ENCODE assay signal across 1 cellular context in the genomic region with DNA sequence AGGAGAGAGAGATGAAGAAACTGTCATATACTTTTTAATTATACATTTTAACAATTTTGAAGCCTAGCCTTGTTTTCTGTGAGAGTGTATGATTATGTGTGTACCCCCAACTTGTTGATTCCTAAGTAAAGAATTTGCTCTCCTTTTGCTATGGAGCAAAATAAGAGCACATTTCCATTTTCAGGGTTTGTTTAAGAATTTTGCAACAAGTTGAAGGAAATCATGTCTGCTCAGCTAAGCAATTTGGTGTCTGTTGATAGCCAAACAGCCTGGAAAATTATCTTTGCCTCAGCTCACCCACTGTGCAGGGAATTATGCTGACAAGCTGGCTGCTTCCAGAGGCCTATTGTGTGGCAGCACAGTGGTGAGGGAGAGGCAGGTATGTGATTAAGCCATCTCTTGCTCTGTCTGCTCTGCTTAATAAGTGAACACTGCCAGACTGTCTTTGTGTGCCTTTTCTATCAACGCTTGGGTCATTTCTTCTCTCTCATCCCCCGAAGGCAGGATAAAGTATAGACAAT.
TF ChIP-seq lines count a peak whose summit lies in the region.

No MANE protein-coding gene starts in this region.

TF ChIP-seq in GM23338, 12 proteins besides CTCF, POLR2A, EP300 and RAD21 (continued from another document):
- TF ChIP-seq, protein P1, sequence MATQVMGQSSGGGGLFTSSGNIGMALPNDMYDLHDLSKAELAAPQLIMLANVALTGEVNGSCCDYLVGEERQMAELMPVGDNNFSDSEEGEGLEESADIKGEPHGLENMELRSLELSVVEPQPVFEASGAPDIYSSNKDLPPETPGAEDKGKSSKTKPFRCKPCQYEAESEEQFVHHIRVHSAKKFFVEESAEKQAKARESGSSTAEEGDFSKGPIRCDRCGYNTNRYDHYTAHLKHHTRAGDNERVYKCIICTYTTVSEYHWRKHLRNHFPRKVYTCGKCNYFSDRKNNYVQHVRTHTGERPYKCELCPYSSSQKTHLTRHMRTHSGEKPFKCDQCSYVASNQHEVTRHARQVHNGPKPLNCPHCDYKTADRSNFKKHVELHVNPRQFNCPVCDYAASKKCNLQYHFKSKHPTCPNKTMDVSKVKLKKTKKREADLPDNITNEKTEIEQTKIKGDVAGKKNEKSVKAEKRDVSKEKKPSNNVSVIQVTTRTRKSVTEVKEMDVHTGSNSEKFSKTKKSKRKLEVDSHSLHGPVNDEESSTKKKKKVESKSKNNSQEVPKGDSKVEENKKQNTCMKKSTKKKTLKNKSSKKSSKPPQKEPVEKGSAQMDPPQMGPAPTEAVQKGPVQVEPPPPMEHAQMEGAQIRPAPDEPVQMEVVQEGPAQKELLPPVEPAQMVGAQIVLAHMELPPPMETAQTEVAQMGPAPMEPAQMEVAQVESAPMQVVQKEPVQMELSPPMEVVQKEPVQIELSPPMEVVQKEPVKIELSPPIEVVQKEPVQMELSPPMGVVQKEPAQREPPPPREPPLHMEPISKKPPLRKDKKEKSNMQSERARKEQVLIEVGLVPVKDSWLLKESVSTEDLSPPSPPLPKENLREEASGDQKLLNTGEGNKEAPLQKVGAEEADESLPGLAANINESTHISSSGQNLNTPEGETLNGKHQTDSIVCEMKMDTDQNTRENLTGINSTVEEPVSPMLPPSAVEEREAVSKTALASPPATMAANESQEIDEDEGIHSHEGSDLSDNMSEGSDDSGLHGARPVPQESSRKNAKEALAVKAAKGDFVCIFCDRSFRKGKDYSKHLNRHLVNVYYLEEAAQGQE (IDR thresholded peaks at IDR 0.05; ENCODE audit: unreplicated experiment), result no peak
- TF ChIP-seq ZNF331 (CRISPR knock-in tag; IDR thresholded peaks at IDR 0.05; ENCODE audit: low read depth) (no peak), POLR2AphosphoS5 (IDR thresholded peaks at IDR 0.05; ENCODE audit: low read depth) (no peak), NANOG (IDR thresholded peaks at IDR 0.05; ENCODE audit: borderline replicate concordance) (no peak), CREB1 (CRISPR knock-in tag; IDR thresholded peaks at IDR 0.05; ENCODE audit: low read depth) (no peak)
- TF ChIP-seq, protein P2, sequence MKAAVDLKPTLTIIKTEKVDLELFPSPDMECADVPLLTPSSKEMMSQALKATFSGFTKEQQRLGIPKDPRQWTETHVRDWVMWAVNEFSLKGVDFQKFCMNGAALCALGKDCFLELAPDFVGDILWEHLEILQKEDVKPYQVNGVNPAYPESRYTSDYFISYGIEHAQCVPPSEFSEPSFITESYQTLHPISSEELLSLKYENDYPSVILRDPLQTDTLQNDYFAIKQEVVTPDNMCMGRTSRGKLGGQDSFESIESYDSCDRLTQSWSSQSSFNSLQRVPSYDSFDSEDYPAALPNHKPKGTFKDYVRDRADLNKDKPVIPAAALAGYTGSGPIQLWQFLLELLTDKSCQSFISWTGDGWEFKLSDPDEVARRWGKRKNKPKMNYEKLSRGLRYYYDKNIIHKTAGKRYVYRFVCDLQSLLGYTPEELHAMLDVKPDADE (IDR thresholded peaks at IDR 0.05), result no peak
- TF ChIP-seq, protein P3, sequence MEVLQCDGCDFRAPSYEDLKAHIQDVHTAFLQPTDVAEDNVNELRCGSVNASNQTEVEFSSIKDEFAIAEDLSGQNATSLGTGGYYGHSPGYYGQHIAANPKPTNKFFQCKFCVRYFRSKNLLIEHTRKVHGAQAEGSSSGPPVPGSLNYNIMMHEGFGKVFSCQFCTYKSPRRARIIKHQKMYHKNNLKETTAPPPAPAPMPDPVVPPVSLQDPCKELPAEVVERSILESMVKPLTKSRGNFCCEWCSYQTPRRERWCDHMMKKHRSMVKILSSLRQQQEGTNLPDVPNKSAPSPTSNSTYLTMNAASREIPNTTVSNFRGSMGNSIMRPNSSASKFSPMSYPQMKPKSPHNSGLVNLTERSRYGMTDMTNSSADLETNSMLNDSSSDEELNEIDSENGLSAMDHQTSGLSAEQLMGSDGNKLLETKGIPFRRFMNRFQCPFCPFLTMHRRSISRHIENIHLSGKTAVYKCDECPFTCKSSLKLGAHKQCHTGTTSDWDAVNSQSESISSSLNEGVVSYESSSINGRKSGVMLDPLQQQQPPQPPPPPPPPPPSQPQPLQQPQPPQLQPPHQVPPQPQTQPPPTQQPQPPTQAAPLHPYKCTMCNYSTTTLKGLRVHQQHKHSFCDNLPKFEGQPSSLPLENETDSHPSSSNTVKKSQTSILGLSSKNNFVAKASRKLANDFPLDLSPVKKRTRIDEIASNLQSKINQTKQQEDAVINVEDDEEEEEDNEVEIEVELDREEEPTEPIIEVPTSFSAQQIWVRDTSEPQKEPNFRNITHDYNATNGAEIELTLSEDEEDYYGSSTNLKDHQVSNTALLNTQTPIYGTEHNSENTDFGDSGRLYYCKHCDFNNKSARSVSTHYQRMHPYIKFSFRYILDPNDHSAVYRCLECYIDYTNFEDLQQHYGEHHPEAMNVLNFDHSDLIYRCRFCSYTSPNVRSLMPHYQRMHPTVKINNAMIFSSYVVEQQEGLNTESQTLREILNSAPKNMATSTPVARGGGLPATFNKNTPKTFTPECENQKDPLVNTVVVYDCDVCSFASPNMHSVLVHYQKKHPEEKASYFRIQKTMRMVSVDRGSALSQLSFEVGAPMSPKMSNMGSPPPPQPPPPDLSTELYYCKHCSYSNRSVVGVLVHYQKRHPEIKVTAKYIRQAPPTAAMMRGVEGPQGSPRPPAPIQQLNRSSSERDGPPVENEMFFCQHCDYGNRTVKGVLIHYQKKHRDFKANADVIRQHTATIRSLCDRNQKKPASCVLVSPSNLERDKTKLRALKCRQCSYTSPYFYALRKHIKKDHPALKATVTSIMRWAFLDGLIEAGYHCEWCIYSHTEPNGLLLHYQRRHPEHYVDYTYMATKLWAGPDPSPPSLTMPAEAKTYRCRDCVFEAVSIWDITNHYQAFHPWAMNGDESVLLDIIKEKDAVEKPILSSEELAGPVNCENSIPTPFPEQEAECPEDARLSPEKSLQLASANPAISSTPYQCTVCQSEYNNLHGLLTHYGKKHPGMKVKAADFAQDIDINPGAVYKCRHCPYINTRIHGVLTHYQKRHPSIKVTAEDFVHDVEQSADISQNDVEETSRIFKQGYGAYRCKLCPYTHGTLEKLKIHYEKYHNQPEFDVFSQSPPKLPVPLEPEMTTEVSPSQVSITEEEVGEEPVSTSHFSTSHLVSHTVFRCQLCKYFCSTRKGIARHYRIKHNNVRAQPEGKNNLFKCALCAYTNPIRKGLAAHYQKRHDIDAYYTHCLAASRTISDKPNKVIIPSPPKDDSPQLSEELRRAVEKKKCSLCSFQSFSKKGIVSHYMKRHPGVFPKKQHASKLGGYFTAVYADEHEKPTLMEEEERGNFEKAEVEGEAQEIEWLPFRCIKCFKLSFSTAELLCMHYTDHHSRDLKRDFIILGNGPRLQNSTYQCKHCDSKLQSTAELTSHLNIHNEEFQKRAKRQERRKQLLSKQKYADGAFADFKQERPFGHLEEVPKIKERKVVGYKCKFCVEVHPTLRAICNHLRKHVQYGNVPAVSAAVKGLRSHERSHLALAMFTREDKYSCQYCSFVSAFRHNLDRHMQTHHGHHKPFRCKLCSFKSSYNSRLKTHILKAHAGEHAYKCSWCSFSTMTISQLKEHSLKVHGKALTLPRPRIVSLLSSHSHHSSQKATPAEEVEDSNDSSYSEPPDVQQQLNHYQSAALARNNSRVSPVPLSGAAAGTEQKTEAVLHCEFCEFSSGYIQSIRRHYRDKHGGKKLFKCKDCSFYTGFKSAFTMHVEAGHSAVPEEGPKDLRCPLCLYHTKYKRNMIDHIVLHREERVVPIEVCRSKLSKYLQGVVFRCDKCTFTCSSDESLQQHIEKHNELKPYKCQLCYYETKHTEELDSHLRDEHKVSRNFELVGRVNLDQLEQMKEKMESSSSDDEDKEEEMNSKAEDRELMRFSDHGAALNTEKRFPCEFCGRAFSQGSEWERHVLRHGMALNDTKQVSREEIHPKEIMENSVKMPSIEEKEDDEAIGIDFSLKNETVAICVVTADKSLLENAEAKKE (CRISPR knock-in tag; IDR thresholded peaks at IDR 0.05), result no peak
